Comparison of ENCODE assay signal across 8 cellular contexts in genomic region chr14:31560759-31561154, GRCh38. TPM values are rescaled to one million over a fixed set of nuclear protein-coding genes. Genes with fewer than 3 reads are reported as not detected.
DNase-seq lines count a peak whose midpoint lies in the region; ATAC-seq and TF ChIP-seq lines count a peak whose summit lies in the region.

No MANE protein-coding gene starts in this region.

- no peak for TF ChIP-seq RAD21 in liver (IDR thresholded peaks at IDR 0.05)

- H3K9ac ChIP-seq in liver (ENCODE audit: low read depth in 1 of 2, low read length in 2 of 2) = peak overlapping the region; percentile 85 to 88

- H3K27ac ChIP-seq in adrenal gland = peak overlapping the region in 3 of 5 donors; percentile 86 to 96 (median 87)
- H3K27ac ChIP-seq in liver (ENCODE audit: low read depth in 1 of 2, low read length in 2 of 2) = peak overlapping the region; percentile 70 to 90
- no peak overlapping the region for H3K27ac ChIP-seq in urinary bladder (ENCODE audit: low read depth)

- TF ChIP-seq CTCF in GM13977 (IDR thresholded peaks at IDR 0.05; ENCODE audit: extremely low read depth, insufficient read depth, missing control alignments) (no peak), adrenal gland (IDR thresholded peaks at IDR 0.05) (no peak), liver (IDR thresholded peaks at IDR 0.05; ENCODE audit: low read depth, low read length, missing input control) (no peak), GM13976 (IDR thresholded peaks at IDR 0.05; ENCODE audit: borderline replicate concordance, control extremely low read depth, extremely low read depth, insufficient read depth, missing control alignments) (no peak)

- intact Hi-C loops in adrenal gland (cut with DNase I) = no loop called here

- no peaks in the 10 kb centered on the region for H3K9me3 ChIP-seq in adrenal gland (replicated peaks in 1 of 3)
- no peaks in the 10 kb centered on the region for H3K9me3 ChIP-seq in liver (ENCODE audit: control insufficient read depth in 4 of 4, low read length in 3 of 4)

- TF ChIP-seq POLR2A in adrenal gland (IDR thresholded peaks at IDR 0.05) = no peak

- in situ Hi-C loops in GM13977 (cut with MboI; ENCODE audit: low pct_unique_long_range_greater_than_20kb, low sequenced_read_pairs, unreplicated experiment) = no loop called here
- in situ Hi-C loops in GM13976 (cut with MboI; ENCODE audit: low sequenced_read_pairs, unreplicated experiment) = no loop called here

- 36 to 41% (median 39%) methylated on average over 7 of the region's 7 CpGs for WGBS in adrenal gland, 4 donors
- 41% methylated on average over 7 of the region's 7 CpGs for WGBS in liver
- WGBS in urinary bladder = 38% methylated on average over 7 of the region's 7 CpGs

- DNase-seq in GM13977 (ENCODE audit: low spot score) (peak; percentile 19), adrenal gland (no peak), NCI-H2107 (lab: John Stamatoyannopoulos, UW) (no peak), superior temporal gyrus (ENCODE audit: extremely low spot score) (no peak), GM13976 (ENCODE audit: low spot score) (no peak)

- peak; percentile 4 for ATAC-seq in HG03135 (IDR thresholded peaks at IDR 0.05; ENCODE audit: unreplicated experiment)

- peak overlapping the region in 3 of 4 donors; percentile 80 to 97 (median 88) for H3K4me3 ChIP-seq in adrenal gland
- peak overlapping the region; percentile 84 to 99 (median 88) for H3K4me3 ChIP-seq in liver (ENCODE audit: low read depth in 1 of 3, low read length in 3 of 3)
- peak overlapping the region; percentile 62 for H3K4me3 ChIP-seq in urinary bladder (ENCODE audit: low read depth, low read length)

- H3K36me3 ChIP-seq in adrenal gland (replicated peaks in 1 of 2) (no peaks in the 10 kb centered on the region), liver (ENCODE audit: control insufficient read depth in 4 of 4, insufficient read depth in 3 of 4, low read depth in 1 of 4, low read length in 3 of 4) (no peaks in the 10 kb centered on the region), urinary bladder (ENCODE audit: insufficient read depth) (no peaks in the 10 kb centered on the region)

- peaks cover 0 to 20% of the 10 kb centered on the region in 2 donors for H3K4me1 ChIP-seq in adrenal gland (replicated peaks in 1 of 2)
- peaks cover 0 to 9% (median 2%) of the 10 kb centered on the region in 4 donors for H3K4me1 ChIP-seq in liver (ENCODE audit: control insufficient read depth in 4 of 4, insufficient read depth in 4 of 4, low read length in 3 of 4)
- no peaks in the 10 kb centered on the region for H3K4me1 ChIP-seq in urinary bladder (ENCODE audit: insufficient read depth)

- no peaks in the 10 kb centered on the region for H3K27me3 ChIP-seq in adrenal gland
- H3K27me3 ChIP-seq in liver (ENCODE audit: control insufficient read depth in 4 of 4, insufficient read depth in 4 of 4, low read length in 3 of 4) = no peaks in the 10 kb centered on the region

TF ChIP-seq in liver, 16 proteins besides CTCF, POLR2A, EP300 and RAD21:
- TF ChIP-seq REST (IDR thresholded peaks at IDR 0.05) (no peak), YY1 (IDR thresholded peaks at IDR 0.05) (no peak), GABPA (IDR thresholded peaks at IDR 0.05 in 1 of 2, conservative IDR thresholded peaks at IDR 0.05 in 1 of 2) (no peak), FOXA2 (IDR thresholded peaks at IDR 0.05) (no peak), ZBTB33 (IDR thresholded peaks at IDR 0.05) (no peak), RXRA (IDR thresholded peaks at IDR 0.05) (no peak), NR2F2 (IDR thresholded peaks at IDR 0.05) (no peak), ATF3 (IDR thresholded peaks at IDR 0.05) (no peak), MAX (IDR thresholded peaks at IDR 0.05) (no peak), FOXA1 (IDR thresholded peaks at IDR 0.05) (no peak), EGR1 (IDR thresholded peaks at IDR 0.05; ENCODE audit: low read depth in 2 of 2) (no peak), HNF4A (conservative IDR thresholded peaks at IDR 0.05) (no peak), SP1 (IDR thresholded peaks at IDR 0.05) (no peak), HNF4G (IDR thresholded peaks at IDR 0.05) (no peak), JUND (IDR thresholded peaks at IDR 0.05) (no peak), TAF1 (conservative IDR thresholded peaks at IDR 0.05) (no peak)

RNA-seq across cellular contexts. Expression of gene NUBPL, which starts 0.4 kb away (rescaled TPM):
- 10 to 100 TPM; 11.4 to 27.3 (median 17.9) TPM for total RNA-seq in adrenal gland
- 10 to 100 TPM in 1 of 3 donors, 1 to 10 TPM in 2; 3.6 to 16.0 (median 3.9) TPM for polyA plus RNA-seq in adrenal gland
- 1 to 10 TPM; 7.4 to 9.3 TPM for total RNA-seq in liver
- polyA plus RNA-seq in liver = 1 to 10 TPM; 4.2 to 5.9 TPM
- 24.6 TPM for total RNA-seq in urinary bladder
- polyA plus RNA-seq in urinary bladder = 7.2 TPM
